8 cellular contexts compared by ENCODE assay signal in the genomic region with DNA sequence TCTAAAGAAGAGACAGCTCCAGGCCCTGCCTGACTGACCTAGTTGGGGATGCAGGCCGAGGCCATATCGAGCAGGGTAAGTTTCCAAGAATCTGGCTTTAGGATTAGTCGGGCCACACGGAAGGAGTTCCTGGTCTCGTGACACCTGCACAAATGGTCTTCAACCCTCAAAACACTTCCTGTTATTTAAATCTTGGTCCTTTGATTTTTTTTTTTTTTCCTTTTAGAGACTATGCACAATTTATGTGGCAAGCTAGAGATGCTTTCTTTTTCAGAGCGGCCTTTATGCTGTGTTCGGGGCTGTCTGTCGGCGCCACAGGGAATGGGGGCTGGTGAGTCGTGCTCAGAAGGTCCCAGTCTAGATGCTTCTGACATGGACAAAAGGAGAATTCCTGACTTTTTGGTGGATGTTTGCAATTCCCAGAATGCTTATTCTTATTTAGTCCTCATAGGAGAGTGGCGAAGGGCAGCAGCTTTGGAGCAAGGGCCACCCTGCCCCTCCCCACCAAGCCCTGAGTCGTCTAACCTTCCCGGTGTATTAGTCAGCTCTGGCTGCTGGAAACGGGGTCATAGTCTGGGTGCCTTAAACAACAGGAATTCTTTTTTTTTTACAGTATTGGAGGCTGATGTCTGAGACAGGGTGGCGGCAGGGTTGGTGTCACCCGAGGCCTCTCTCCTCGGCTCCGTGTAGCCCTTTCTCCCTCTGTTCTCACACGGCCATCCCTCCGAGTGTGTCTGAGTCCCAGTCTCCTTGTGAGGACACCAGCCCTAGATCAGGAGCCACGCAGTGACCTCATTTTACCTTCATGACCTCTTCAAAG.
A peak's percentile ranks its signal among the peaks of the same experiment; 100 is the strongest.
DNase-seq lines count a peak whose midpoint lies in the region; ATAC-seq and TF ChIP-seq lines count a peak whose summit lies in the region.

No MANE protein-coding gene starts in this region.

- no peak for ATAC-seq in GM21619 (IDR thresholded peaks at IDR 0.05; ENCODE audit: unreplicated experiment)

- no peak for TF ChIP-seq CTCF in fibroblast of pulmonary artery (IDR thresholded peaks at IDR 0.05; ENCODE audit: low read length, missing control alignments)

- DNase-seq in HS-27A (ENCODE audit: low read depth): peak; percentile 24
- DNase-seq in activated CD4-positive, alpha-beta T cell treated with anti-CD3 and anti-CD28 coated beads, Interleukin-2, amount 50 U/mL, for 4 hours: peak; percentile 15 to 19
- peak; percentile 28 for DNase-seq in fibroblast of pulmonary artery (ENCODE audit: low read depth)
- peak; percentile 30 for DNase-seq in stimulated activated CD4-positive, alpha-beta T cell treated with anti-CD3 and anti-CD28 coated beads, Interleukin-4, amount 100 ng/mL, for 1 hour
- DNase-seq in Ammon's horn (ENCODE audit: low spot score): no peak
- no peak for DNase-seq in cortex of kidney (lab: John Stamatoyannopoulos, UW)
- no peak for DNase-seq in NCI-H1092 treated with DMSO at 0.1 percent for 48 hours (lab: John Stamatoyannopoulos, UW)

- H3K4me3 ChIP-seq in fibroblast of pulmonary artery (replicated peaks; ENCODE audit: low read depth, low read length): no peak overlapping the region

Comparison
In these comparisons a context has a peak if more than half of its experiments do, and no peak if none do; other contexts are left out.
1. DNase-seq: peak in HS-27A (single experiment), activated CD4-positive, alpha-beta T cell treated with anti-CD3 and anti-CD28 coated beads, Interleukin-2, amount 50 U/mL, for 4 hours (2 of 2), fibroblast of pulmonary artery (single experiment) and stimulated activated CD4-positive, alpha-beta T cell treated with anti-CD3 and anti-CD28 coated beads, Interleukin-4, amount 100 ng/mL, for 1 hour (single experiment); none in Ammon's horn (single experiment), cortex of kidney (single experiment) and NCI-H1092 treated with DMSO at 0.1 percent for 48 hours (single experiment).